In genomic region chr14:94685681-94686485, GRCh38 we compare ENCODE assay signal across 25 cellular contexts.
"Had no signal": no experiment of that assay in that cellular context is flagged by ENCODE, and none has a peak within 500 bp of the region (broad histone marks: within the 10 kb centered on the region; RNA-seq: fewer than 3 reads in every experiment).

No MANE protein-coding gene starts in this region.

- ATAC-seq: activated CD8-positive, alpha-beta T cell treated with anti-CD3 and anti-CD28 coated beads, Interleukin-2, amount 10 ng/mL, durations not matched to agents 7 days and 5 days; activated naive CD4-positive, alpha-beta T cell treated with anti-CD3 and anti-CD28 coated beads, Interleukin-2, amount 50 U/mL, for 72 hours; activated naive CD8-positive, alpha-beta T cell treated with anti-CD3 and anti-CD28 coated beads, Interleukin-2, amount 50 U/mL, for 24 hours; body of pancreas; PC-3 had no signal

- H3K27me3 ChIP-seq: ascending aorta, body of pancreas, MG63 had no signal

- DNase-seq: activated CD4-positive, alpha-beta T cell treated with anti-CD3 and anti-CD28 coated beads for 48 hours; activated CD4-positive, alpha-beta T cell treated with anti-CD3 and anti-CD28 coated beads, Interleukin-2, amount 50 U/mL, for 4 hours; activated CD4-positive, CD25-positive, alpha-beta regulatory T cell treated with anti-CD3 and anti-CD28 coated beads, Interleukin-2, amount 50 U/mL, for 72 hours; activated CD8-positive, alpha-beta memory T cell treated with anti-CD3 and anti-CD28 coated beads, Interleukin-2, amount 50 U/mL, for 48 hours; activated CD8-positive, alpha-beta T cell treated with anti-CD3 and anti-CD28 coated beads, Interleukin-2, amount 10 ng/mL, durations not matched to agents 7 days and 5 days; activated naive CD4-positive, alpha-beta T cell treated with Interleukin-2 at 50 U/mL for 16 hours; activated naive CD8-positive, alpha-beta T cell treated with anti-CD3 and anti-CD28 coated beads, Interleukin-2, amount 50 U/mL, for 24 hours; activated T-cell treated with anti-CD3 and anti-CD28 coated beads, Interleukin-2, amount 50 U/mL, for 1 hour; amniotic stem cell; body of pancreas; cerebellar nuclear complex; MG63; MV-4-11; NCI-H1092 treated with DMSO at 0.1 percent for 48 hours; NCI-H1417 treated with DMSO at 0.1 percent for 48 hours; NCI-H2029; NCI-H2107; NCI-H345; NCI-H526 treated with DMSO at 0.1 percent for 48 hours; NK-92 treated with Interleukin-12 subunit alpha and Interleukin-12 subunit beta, amount 100 ng/mL, for 24 hours; PC-3; SIG-M5; T-helper 1 cell had no signal

- H3K4me3 ChIP-seq: ascending aorta, body of pancreas, MG63 had no signal

- H3K27ac ChIP-seq: ascending aorta, body of pancreas had no signal

- H3K4me1 ChIP-seq: ascending aorta had no signal

- H3K9me3 ChIP-seq: ascending aorta, body of pancreas, MG63 had no signal

- H3K36me3 ChIP-seq: ascending aorta, MG63 had no signal
